13 cellular contexts compared by ENCODE assay signal in genomic region chr9:125272697-125273096, GRCh38. TPM values are rescaled to one million over a fixed set of nuclear protein-coding genes. Genes with fewer than 3 reads are reported as not detected.
DNase-seq lines count a peak whose midpoint lies in the region; ATAC-seq, FAIRE-seq and TF ChIP-seq lines count a peak whose summit lies in the region.
"Had no signal": no experiment of that assay in that cellular context is flagged by ENCODE, and none has a peak within 500 bp of the region (broad histone marks: within the 10 kb centered on the region; RNA-seq: fewer than 3 reads in every experiment).

No MANE protein-coding gene starts in this region.

- peak overlapping the region in 1 of 3 donors; percentile 11 for H3K27ac ChIP-seq in right lobe of liver

- no peak for TF ChIP-seq CTCF in bronchial epithelial cell (IDR thresholded peaks at IDR 0.05; ENCODE audit: insufficient read depth, low read length, severe bottlenecking)
- no peak for TF ChIP-seq CTCF in right lobe of liver (IDR thresholded peaks at IDR 0.05)
- no peak for TF ChIP-seq CTCF in type B pancreatic cell (conservative IDR thresholded peaks at IDR 0.05)

- no peak for TF ChIP-seq POLR2A in right lobe of liver (IDR thresholded peaks at IDR 0.05)

- peaks cover 20% of the 10 kb centered on the region for H3K4me1 Mint-ChIP-seq in type B pancreatic cell (ENCODE audit: unreplicated experiment)
- peaks cover 29% of the 10 kb centered on the region for H3K4me1 Mint-ChIP-seq in stimulated activated naive CD8-positive, alpha-beta T cell treated with anti-CD3 and anti-CD28 coated beads, Interleukin-15, amount 100 ng/mL, for 72 hours

- H3K27me3 Mint-ChIP-seq in type B pancreatic cell: no peaks in the 10 kb centered on the region
- H3K27me3 Mint-ChIP-seq in stimulated activated naive CD8-positive, alpha-beta T cell treated with anti-CD3 and anti-CD28 coated beads, Interleukin-15, amount 100 ng/mL, for 72 hours: no peaks in the 10 kb centered on the region
- H3K27me3 Mint-ChIP-seq: activated naive CD8-positive, alpha-beta T cell had no signal

- intact Hi-C loops in Right ventricle myocardium superior (cut with DNase I) (no loop called here), cardiac septum (cut with DNase I) (no loop called here), right lobe of liver (cut with DNase I) (no loop called here)

- H3K27me3 ChIP-seq in bronchial epithelial cell (ENCODE audit: control insufficient read depth, insufficient read depth, low read length) (no peaks in the 10 kb centered on the region), right lobe of liver (no peaks in the 10 kb centered on the region)

- peak; percentile 56 for ATAC-seq in Right ventricle myocardium superior (ENCODE audit: poor library complexity)
- peak; percentile 77 to 90 (median 83) for ATAC-seq in right lobe of liver
- no peak for ATAC-seq in HG03025 (IDR thresholded peaks at IDR 0.05; ENCODE audit: low FRiP score, unreplicated experiment)
- ATAC-seq in stimulated activated naive CD8-positive, alpha-beta T cell treated with anti-CD3 and anti-CD28 coated beads, Interleukin-15, amount 100 ng/mL, for 72 hours: no peak
- ATAC-seq: activated CD8-positive, alpha-beta T cell treated with anti-CD3 and anti-CD28 coated beads, Interleukin-2, amount 10 ng/mL, durations not matched to agents 7 days and 5 days; stimulated activated effector memory CD8-positive, alpha-beta T cell treated with anti-CD3 and anti-CD28 coated beads, Interleukin-12 subunit alpha, Interleukin-12 subunit beta, amount 100 ng/mL, for 72 hours had no signal

- DNase-seq in Right ventricle myocardium superior: no peak
- DNase-seq in cardiac septum (ENCODE audit: low spot score): no peak
- DNase-seq in bronchial epithelial cell (ENCODE audit: low read depth): peak; percentile 71
- no peak for DNase-seq in right lobe of liver
- DNase-seq in type B pancreatic cell (ENCODE audit: extremely low spot score, unreplicated experiment): no peak
- no peak for DNase-seq in stimulated activated naive CD8-positive, alpha-beta T cell treated with anti-CD3 and anti-CD28 coated beads, Interleukin-15, amount 100 ng/mL, for 72 hours
- no peak for DNase-seq in RCC 7860 (ENCODE audit: low spot score)
- DNase-seq: activated CD8-positive, alpha-beta T cell treated with anti-CD3 and anti-CD28 coated beads, Interleukin-2, amount 10 ng/mL, durations not matched to agents 7 days and 5 days; effector CD4-positive, alpha-beta T cell; NCI-H524 had no signal

- peaks cover 3% of the 10 kb centered on the region for H3K36me3 Mint-ChIP-seq in type B pancreatic cell

- no peak overlapping the region for H3K4me3 ChIP-seq in bronchial epithelial cell (ENCODE audit: low read depth, low read length)
- H3K4me3 ChIP-seq in right lobe of liver: no peak overlapping the region

- H3K36me3 ChIP-seq in bronchial epithelial cell (ENCODE audit: control insufficient read depth, insufficient read depth, low read length) (peaks cover 1% of the 10 kb centered on the region), right lobe of liver (no peaks in the 10 kb centered on the region)

- no peaks in the 10 kb centered on the region for H3K9me3 ChIP-seq in right lobe of liver

- H3K4me3 Mint-ChIP-seq in type B pancreatic cell: peak overlapping the region; percentile 57
- H3K4me3 Mint-ChIP-seq in stimulated activated naive CD8-positive, alpha-beta T cell treated with anti-CD3 and anti-CD28 coated beads, Interleukin-15, amount 100 ng/mL, for 72 hours: no peak overlapping the region
- H3K4me3 Mint-ChIP-seq: activated CD8-positive, alpha-beta T cell treated with anti-CD3 and anti-CD28 coated beads, Interleukin-2, amount 10 ng/mL, durations not matched to agents 7 days and 5 days; activated naive CD8-positive, alpha-beta T cell; stimulated activated effector memory CD8-positive, alpha-beta T cell treated with anti-CD3 and anti-CD28 coated beads, Interleukin-12 subunit alpha, Interleukin-12 subunit beta, amount 100 ng/mL, for 72 hours had no signal

- H3K9me3 Mint-ChIP-seq in type B pancreatic cell: no peaks in the 10 kb centered on the region
- no peaks in the 10 kb centered on the region for H3K9me3 Mint-ChIP-seq in stimulated activated naive CD8-positive, alpha-beta T cell treated with anti-CD3 and anti-CD28 coated beads, Interleukin-15, amount 100 ng/mL, for 72 hours
- H3K9me3 Mint-ChIP-seq: stimulated activated effector memory CD8-positive, alpha-beta T cell treated with anti-CD3 and anti-CD28 coated beads, Interleukin-12 subunit alpha, Interleukin-12 subunit beta, amount 100 ng/mL, for 72 hours had no signal

- WGBS in right lobe of liver (ENCODE audit: insufficient coverage, low coverage, low lambda C conversion rate, missing lambda C conversion rate): 9% methylated on average over 3 of the region's 3 CpGs

- FAIRE-seq in bronchial epithelial cell (lab: Jason Lieb, UNC): no peak
- no peak for FAIRE-seq in RCC 7860 (lab: Jason Lieb, UNC)

- H3K27ac Mint-ChIP-seq in type B pancreatic cell: peak overlapping the region; percentile 91
- no peak overlapping the region for H3K27ac Mint-ChIP-seq in stimulated activated naive CD8-positive, alpha-beta T cell treated with anti-CD3 and anti-CD28 coated beads, Interleukin-15, amount 100 ng/mL, for 72 hours
- H3K27ac Mint-ChIP-seq: activated CD8-positive, alpha-beta T cell treated with anti-CD3 and anti-CD28 coated beads, Interleukin-2, amount 10 ng/mL, durations not matched to agents 7 days and 5 days; activated naive CD8-positive, alpha-beta T cell; stimulated activated effector memory CD8-positive, alpha-beta T cell treated with anti-CD3 and anti-CD28 coated beads, Interleukin-12 subunit alpha, Interleukin-12 subunit beta, amount 100 ng/mL, for 72 hours had no signal

- H3K4me1 ChIP-seq in right lobe of liver: peaks cover 0 to 37% (median 14%) of the 10 kb centered on the region in 4 donors

RNA-seq across cellular contexts. Expression of gene GAPVD1, which starts 11.1 kb away (rescaled TPM):
- total RNA-seq in Right ventricle myocardium superior (31.9 TPM), cardiac septum (31.1 TPM), bronchial epithelial cell (44.0 and 58.0 TPM in 2 replicates), right lobe of liver (10 to 100 TPM; 15.7 to 24.1 (median 21.1) TPM), type B pancreatic cell (ENCODE audit: low replicate concordance) (44.4 and 52.4 TPM in 2 replicates)

RNA-seq across cellular contexts. Expression of gene HSPA5, which starts 31.6 kb away (rescaled TPM):
- total RNA-seq in Right ventricle myocardium superior (159 TPM), cardiac septum (284 TPM), bronchial epithelial cell (520 and 945 TPM in 2 replicates), right lobe of liver (100 to 1,000 TPM; 240 to 359 (median 259) TPM), type B pancreatic cell (ENCODE audit: low replicate concordance) (269 and 299 TPM in 2 replicates)

Comparison
In these comparisons a context has a peak if more than half of its experiments do, and no peak if none do; other contexts are left out.
1. ATAC-seq: peak in Right ventricle myocardium superior (single experiment) and right lobe of liver (4 of 4); none in HG03025 (single experiment) and stimulated activated naive CD8-positive, alpha-beta T cell treated with anti-CD3 and anti-CD28 coated beads, Interleukin-15, amount 100 ng/mL, for 72 hours (single experiment).